ENCODE assay signal across 1 cellular context in the genomic region with DNA sequence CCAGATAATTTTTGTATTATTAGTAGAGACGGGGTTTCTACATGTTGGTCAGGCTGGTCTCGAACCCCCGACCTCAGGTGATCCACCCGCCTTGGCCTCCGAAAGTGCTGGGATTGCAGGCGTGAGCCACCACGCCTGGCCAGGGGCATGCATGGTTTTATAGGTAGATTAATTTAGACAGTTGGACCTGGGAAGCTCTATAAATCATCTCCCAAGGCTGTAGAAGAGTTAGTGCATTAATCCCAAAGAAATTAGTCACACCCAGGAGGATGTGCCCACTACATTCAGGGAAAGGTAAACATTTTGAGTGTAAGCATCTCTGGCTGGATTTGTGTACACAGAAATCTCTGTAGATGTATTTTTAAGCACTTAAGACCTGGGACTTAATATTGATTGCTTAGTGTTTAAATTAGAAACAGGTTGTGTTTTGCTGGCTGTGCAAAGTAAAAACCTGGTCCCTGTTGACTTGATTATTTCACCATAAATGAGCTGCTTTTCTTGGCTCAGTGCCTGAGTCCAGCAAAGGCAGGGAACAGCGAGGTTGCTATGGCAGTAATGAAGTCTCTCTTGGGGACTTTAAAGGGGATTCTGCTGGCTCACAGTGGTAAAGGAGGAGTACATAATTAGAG.
A peak's percentile ranks its signal among the peaks of the same experiment; 100 is the strongest.
TF ChIP-seq lines count a peak whose summit lies in the region.

No MANE protein-coding gene starts in this region.

TF ChIP-seq in HEK293, 187 proteins besides CTCF, POLR2A, EP300 and RAD21 (continued from another document and continues in another):
- TF ChIP-seq, protein P1, sequence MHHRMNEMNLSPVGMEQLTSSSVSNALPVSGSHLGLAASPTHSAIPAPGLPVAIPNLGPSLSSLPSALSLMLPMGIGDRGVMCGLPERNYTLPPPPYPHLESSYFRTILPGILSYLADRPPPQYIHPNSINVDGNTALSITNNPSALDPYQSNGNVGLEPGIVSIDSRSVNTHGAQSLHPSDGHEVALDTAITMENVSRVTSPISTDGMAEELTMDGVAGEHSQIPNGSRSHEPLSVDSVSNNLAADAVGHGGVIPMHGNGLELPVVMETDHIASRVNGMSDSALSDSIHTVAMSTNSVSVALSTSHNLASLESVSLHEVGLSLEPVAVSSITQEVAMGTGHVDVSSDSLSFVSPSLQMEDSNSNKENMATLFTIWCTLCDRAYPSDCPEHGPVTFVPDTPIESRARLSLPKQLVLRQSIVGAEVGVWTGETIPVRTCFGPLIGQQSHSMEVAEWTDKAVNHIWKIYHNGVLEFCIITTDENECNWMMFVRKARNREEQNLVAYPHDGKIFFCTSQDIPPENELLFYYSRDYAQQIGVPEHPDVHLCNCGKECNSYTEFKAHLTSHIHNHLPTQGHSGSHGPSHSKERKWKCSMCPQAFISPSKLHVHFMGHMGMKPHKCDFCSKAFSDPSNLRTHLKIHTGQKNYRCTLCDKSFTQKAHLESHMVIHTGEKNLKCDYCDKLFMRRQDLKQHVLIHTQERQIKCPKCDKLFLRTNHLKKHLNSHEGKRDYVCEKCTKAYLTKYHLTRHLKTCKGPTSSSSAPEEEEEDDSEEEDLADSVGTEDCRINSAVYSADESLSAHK (tag by site-specific recombination; IDR thresholded peaks at IDR 0.05) = peak; percentile 87
- TF ChIP-seq ZNF394 (tag by site-specific recombination; IDR thresholded peaks at IDR 0.05; ENCODE audit: borderline replicate concordance) (peak; percentile 48; the same call in 1 of the 2 replicates), ZNF610 (tag by site-specific recombination; IDR thresholded peaks at IDR 0.05; ENCODE audit: borderline replicate concordance) (no peak), ZNF530 (tag by site-specific recombination; IDR thresholded peaks at IDR 0.05; ENCODE audit: low read depth) (no peak), ZNF302 (tag by site-specific recombination; IDR thresholded peaks at IDR 0.05; ENCODE audit: low read depth) (no peak), ZNF585B (tag by site-specific recombination; IDR thresholded peaks at IDR 0.05) (no peak), ZBTB17 (tag by site-specific recombination; IDR thresholded peaks at IDR 0.05) (peak; percentile 78), KLF10 (tag by site-specific recombination; IDR thresholded peaks at IDR 0.05) (peak; percentile 83), ZFHX2 (tag by site-specific recombination; conservative IDR thresholded peaks at IDR 0.05) (peak; percentile 44; the same call in 1 of the 2 replicates), ZIC2 (tag by site-specific recombination; IDR thresholded peaks at IDR 0.05) (peak; percentile 81), WT1 (tag by site-specific recombination; IDR thresholded peaks at IDR 0.05) (peak; percentile 96), ZNF433 (tag by site-specific recombination; IDR thresholded peaks at IDR 0.05; ENCODE audit: low read depth) (no peak), HOXC10 (CRISPR knock-in tag; IDR thresholded peaks at IDR 0.05) (no peak), ZNF596 (tag by site-specific recombination; IDR thresholded peaks at IDR 0.05) (peak; percentile 59), ZNF664 (tag by site-specific recombination; IDR thresholded peaks at IDR 0.05) (peak; percentile 98), ZSCAN30 (tag by site-specific recombination; IDR thresholded peaks at IDR 0.05) (no peak; the same call in none of the 2 replicates), ZNF473 (tag by site-specific recombination; IDR thresholded peaks at IDR 0.05) (no peak), KLF16 (tag by site-specific recombination; IDR thresholded peaks at IDR 0.05) (no peak), ZNF560 (tag by site-specific recombination; IDR thresholded peaks at IDR 0.05; ENCODE audit: borderline replicate concordance) (no peak), SCRT1 (tag by site-specific recombination; IDR thresholded peaks at IDR 0.05; ENCODE audit: borderline replicate concordance) (peak; percentile 93), ZNF626 (tag by site-specific recombination; IDR thresholded peaks at IDR 0.05) (no peak), ZNF571 (tag by site-specific recombination; IDR thresholded peaks at IDR 0.05) (no peak), ZFP37 (tag by site-specific recombination; IDR thresholded peaks at IDR 0.05) (no peak), ZNF248 (tag by site-specific recombination; IDR thresholded peaks at IDR 0.05) (no peak), ZNF274 (IDR thresholded peaks at IDR 0.05; ENCODE audit: low read length) (no peak), ZNF274 (tag by site-specific recombination; IDR thresholded peaks at IDR 0.05; ENCODE audit: borderline replicate concordance) (no peak), ZNF660 (tag by site-specific recombination; IDR thresholded peaks at IDR 0.05) (peak; percentile 71; the same call in 1 of the 2 replicates), ZNF350 (tag by site-specific recombination; IDR thresholded peaks at IDR 0.05) (no peak), ZNF548 (tag by site-specific recombination; IDR thresholded peaks at IDR 0.05) (no peak), ZNF155 (tag by site-specific recombination; IDR thresholded peaks at IDR 0.05) (no peak), ZNF112 (tag by site-specific recombination; IDR thresholded peaks at IDR 0.05) (no peak), ZBTB8A (tag by site-specific recombination; IDR thresholded peaks at IDR 0.05) (peak; percentile 74), ZNF785 (tag by site-specific recombination; IDR thresholded peaks at IDR 0.05) (no peak), ZNF777 (tag by site-specific recombination; IDR thresholded peaks at IDR 0.05; ENCODE audit: borderline replicate concordance) (no peak), SP2 (tag by site-specific recombination; IDR thresholded peaks at IDR 0.05) (peak; percentile 35; the same call in 1 of the 2 replicates), PRDM1 (tag by site-specific recombination; IDR thresholded peaks at IDR 0.05) (no peak), ZNF747 (tag by site-specific recombination; IDR thresholded peaks at IDR 0.05) (no peak), ZSCAN23 (tag by site-specific recombination; IDR thresholded peaks at IDR 0.05) (0 out of 2 replicates have a peak, but pooled peaks have one; percentile 62), ZNF658 (tag by site-specific recombination; IDR thresholded peaks at IDR 0.05) (no peak), ZBTB20 (tag by site-specific recombination; IDR thresholded peaks at IDR 0.05) (peak; percentile 38; the same call in 1 of the 2 replicates), ZNF354C (tag by site-specific recombination; IDR thresholded peaks at IDR 0.05; ENCODE audit: borderline replicate concordance, low read depth) (no peak), ZNF561 (tag by site-specific recombination; IDR thresholded peaks at IDR 0.05; ENCODE audit: borderline replicate concordance) (peak; percentile 86), ZNF175 (tag by site-specific recombination; IDR thresholded peaks at IDR 0.05) (no peak), ZNF677 (tag by site-specific recombination; IDR thresholded peaks at IDR 0.05) (no peak), ZNF214 (tag by site-specific recombination; IDR thresholded peaks at IDR 0.05; ENCODE audit: borderline replicate concordance) (no peak), IKZF3 (tag by site-specific recombination; IDR thresholded peaks at IDR 0.05) (peak; percentile 77; the same call in 1 of the 2 replicates), MYNN (tag by site-specific recombination; IDR thresholded peaks at IDR 0.05; ENCODE audit: borderline replicate concordance) (0 out of 2 replicates have a peak, but pooled peaks have one; percentile 51), ZNF184 (tag by site-specific recombination; IDR thresholded peaks at IDR 0.05) (peak; percentile 54; the same call in 1 of the 2 replicates), ZNF266 (tag by site-specific recombination; IDR thresholded peaks at IDR 0.05; ENCODE audit: low read depth) (no peak), OVOL3 (tag by site-specific recombination; IDR thresholded peaks at IDR 0.05) (peak; percentile 85; the same call in 1 of the 2 replicates)
- TF ChIP-seq, protein P2, sequence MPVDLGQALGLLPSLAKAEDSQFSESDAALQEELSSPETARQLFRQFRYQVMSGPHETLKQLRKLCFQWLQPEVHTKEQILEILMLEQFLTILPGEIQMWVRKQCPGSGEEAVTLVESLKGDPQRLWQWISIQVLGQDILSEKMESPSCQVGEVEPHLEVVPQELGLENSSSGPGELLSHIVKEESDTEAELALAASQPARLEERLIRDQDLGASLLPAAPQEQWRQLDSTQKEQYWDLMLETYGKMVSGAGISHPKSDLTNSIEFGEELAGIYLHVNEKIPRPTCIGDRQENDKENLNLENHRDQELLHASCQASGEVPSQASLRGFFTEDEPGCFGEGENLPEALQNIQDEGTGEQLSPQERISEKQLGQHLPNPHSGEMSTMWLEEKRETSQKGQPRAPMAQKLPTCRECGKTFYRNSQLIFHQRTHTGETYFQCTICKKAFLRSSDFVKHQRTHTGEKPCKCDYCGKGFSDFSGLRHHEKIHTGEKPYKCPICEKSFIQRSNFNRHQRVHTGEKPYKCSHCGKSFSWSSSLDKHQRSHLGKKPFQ (tag by site-specific recombination; IDR thresholded peaks at IDR 0.05) = peak; percentile 83
- TF ChIP-seq, protein P3, sequence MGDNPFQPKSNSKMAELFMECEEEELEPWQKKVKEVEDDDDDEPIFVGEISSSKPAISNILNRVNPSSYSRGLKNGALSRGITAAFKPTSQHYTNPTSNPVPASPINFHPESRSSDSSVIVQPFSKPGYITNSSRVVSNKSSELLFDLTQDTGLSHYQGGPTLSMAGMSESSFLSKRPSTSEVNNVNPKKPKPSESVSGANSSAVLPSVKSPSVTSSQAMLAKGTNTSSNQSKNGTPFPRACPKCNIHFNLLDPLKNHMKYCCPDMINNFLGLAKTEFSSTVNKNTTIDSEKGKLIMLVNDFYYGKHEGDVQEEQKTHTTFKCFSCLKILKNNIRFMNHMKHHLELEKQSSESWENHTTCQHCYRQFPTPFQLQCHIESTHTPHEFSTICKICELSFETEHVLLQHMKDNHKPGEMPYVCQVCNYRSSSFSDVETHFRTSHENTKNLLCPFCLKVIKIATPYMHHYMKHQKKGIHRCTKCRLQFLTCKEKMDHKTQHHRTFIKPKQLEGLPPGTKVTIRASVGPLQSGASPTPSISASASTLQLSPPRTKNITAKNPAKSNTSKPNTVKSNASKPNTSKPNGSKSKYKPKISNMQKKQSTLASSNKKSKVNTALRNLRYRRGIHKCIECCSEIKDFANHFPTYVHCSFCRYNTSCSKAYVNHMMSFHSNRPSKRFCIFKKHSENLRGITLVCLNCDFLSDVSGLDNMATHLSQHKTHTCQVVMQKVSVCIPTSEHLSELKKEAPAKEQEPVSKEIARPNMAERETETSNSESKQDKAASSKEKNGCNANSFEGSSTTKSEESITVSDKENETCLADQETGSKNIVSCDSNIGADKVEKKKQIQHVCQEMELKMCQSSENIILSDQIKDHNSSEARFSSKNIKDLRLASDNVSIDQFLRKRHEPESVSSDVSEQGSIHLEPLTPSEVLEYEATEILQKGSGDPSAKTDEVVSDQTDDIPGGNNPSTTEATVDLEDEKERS (tag by site-specific recombination; IDR thresholded peaks at IDR 0.05) = no peak
- TF ChIP-seq, protein P4, sequence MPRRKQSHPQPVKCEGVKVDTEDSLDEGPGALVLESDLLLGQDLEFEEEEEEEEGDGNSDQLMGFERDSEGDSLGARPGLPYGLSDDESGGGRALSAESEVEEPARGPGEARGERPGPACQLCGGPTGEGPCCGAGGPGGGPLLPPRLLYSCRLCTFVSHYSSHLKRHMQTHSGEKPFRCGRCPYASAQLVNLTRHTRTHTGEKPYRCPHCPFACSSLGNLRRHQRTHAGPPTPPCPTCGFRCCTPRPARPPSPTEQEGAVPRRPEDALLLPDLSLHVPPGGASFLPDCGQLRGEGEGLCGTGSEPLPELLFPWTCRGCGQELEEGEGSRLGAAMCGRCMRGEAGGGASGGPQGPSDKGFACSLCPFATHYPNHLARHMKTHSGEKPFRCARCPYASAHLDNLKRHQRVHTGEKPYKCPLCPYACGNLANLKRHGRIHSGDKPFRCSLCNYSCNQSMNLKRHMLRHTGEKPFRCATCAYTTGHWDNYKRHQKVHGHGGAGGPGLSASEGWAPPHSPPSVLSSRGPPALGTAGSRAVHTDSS (tag by site-specific recombination; IDR thresholded peaks at IDR 0.05) = no peak
- TF ChIP-seq, protein P5, sequence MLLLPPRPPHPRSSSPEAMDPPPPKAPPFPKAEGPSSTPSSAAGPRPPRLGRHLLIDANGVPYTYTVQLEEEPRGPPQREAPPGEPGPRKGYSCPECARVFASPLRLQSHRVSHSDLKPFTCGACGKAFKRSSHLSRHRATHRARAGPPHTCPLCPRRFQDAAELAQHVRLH (tag by site-specific recombination; IDR thresholded peaks at IDR 0.05) = peak; percentile 81
- TF ChIP-seq, protein P6, sequence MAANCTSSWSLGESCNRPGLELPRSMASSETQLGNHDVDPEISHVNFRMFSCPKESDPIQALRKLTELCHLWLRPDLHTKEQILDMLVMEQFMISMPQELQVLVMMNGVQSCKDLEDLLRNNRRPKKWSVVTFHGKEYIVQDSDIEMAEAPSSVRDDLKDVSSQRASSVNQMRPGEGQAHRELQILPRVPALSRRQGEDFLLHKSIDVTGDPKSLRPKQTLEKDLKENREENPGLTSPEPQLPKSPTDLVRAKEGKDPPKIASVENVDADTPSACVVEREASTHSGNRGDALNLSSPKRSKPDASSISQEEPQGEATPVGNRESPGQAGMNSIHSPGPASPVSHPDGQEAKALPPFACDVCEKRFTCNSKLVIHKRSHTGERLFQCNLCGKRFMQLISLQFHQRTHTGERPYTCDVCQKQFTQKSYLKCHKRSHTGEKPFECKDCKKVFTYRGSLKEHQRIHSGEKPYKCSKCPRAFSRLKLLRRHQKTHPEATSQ (tag by site-specific recombination; IDR thresholded peaks at IDR 0.05) = no peak
- TF ChIP-seq, protein P7, sequence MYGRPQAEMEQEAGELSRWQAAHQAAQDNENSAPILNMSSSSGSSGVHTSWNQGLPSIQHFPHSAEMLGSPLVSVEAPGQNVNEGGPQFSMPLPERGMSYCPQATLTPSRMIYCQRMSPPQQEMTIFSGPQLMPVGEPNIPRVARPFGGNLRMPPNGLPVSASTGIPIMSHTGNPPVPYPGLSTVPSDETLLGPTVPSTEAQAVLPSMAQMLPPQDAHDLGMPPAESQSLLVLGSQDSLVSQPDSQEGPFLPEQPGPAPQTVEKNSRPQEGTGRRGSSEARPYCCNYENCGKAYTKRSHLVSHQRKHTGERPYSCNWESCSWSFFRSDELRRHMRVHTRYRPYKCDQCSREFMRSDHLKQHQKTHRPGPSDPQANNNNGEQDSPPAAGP (tag by site-specific recombination; IDR thresholded peaks at IDR 0.05) = peak; percentile 90; the same call in 1 of the 2 replicates
- TF ChIP-seq, protein P8, sequence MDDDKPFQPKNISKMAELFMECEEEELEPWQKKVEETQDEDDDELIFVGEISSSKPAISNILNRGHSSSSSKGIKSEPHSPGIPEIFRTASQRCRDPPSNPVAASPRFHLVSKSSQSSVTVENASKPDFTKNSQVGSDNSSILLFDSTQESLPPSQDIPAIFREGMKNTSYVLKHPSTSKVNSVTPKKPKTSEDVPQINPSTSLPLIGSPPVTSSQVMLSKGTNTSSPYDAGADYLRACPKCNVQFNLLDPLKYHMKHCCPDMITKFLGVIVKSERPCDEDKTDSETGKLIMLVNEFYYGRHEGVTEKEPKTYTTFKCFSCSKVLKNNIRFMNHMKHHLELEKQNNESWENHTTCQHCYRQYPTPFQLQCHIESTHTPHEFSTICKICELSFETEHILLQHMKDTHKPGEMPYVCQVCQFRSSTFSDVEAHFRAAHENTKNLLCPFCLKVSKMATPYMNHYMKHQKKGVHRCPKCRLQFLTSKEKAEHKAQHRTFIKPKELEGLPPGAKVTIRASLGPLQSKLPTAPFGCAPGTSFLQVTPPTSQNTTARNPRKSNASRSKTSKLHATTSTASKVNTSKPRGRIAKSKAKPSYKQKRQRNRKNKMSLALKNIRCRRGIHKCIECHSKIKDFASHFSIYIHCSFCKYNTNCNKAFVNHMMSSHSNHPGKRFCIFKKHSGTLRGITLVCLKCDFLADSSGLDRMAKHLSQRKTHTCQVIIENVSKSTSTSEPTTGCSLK (tag by site-specific recombination; IDR thresholded peaks at IDR 0.05) = no peak
